10 cellular contexts compared by ENCODE assay signal in the genomic region with DNA sequence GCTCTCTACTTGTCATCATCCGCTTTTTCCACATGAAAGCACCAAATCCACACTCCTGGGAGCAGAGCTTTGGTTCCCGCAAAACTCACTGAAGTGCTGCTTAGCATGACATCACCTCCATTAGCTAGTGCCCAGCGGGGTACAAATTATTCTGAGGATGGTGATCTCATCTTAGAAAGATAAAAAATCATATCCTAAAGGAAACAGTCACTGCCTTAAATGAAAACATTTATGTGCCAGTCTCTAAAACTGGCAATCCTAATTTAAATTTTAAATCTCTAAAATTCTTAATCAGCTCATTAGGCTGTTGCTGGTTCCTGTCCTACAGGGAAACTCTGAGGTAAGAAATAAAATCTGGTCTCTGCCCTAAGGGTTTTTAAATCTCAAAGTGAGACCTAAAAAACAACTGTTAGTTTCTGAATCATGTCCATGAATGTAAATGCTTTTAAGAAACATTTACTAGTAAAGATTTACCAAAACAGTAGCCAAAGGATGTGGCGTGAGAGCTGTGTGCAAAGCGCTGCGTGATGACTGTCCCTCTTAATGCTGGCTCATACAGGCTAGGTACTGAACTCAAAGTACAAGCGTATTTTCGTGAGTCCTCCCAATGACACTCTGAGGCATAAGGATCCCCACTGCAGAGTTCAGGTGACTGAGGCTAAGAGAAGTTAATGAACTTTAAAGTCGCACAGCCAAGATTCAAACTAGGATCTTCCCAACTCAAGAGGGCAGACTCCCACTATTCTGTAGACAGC. TPM values are rescaled to one million over a fixed set of nuclear protein-coding genes. Genes with fewer than 3 reads are reported as not detected.
DNase-seq lines count a peak whose midpoint lies in the region; TF ChIP-seq lines count a peak whose summit lies in the region.
"Had no signal": no experiment of that assay in that cellular context is flagged by ENCODE, and none has a peak within 500 bp of the region (broad histone marks: within the 10 kb centered on the region; RNA-seq: fewer than 3 reads in every experiment).

No MANE protein-coding gene starts in this region.

- H3K27me3 Mint-ChIP-seq in T-helper 2 cell treated with Interferon-gamma antibody and Interleukin-4, amounts not matched to agents 5 μg/mL and 100 μg/mL, for 36 hours (ENCODE audit: low read depth), result no peaks in the 10 kb centered on the region

- TF ChIP-seq CTCF in hepatocyte (IDR thresholded peaks at IDR 0.05; ENCODE audit: poor library complexity) (no peak), spleen (IDR thresholded peaks at IDR 0.05 in 8 of 11, conservative IDR thresholded peaks at IDR 0.05 in 3 of 11) (no peak)

- H3K4me3 ChIP-seq in hepatocyte (no peak overlapping the region), spleen (no peak overlapping the region)

- H3K9me3 ChIP-seq in hepatocyte (ENCODE audit: low read depth), result no peaks in the 10 kb centered on the region
- no peaks in the 10 kb centered on the region for H3K9me3 ChIP-seq in spleen

- WGBS in hepatocyte (ENCODE audit: low lambda C conversion rate, missing lambda C conversion rate), result 81% methylated on average over 9 of the region's 9 CpGs
- WGBS in spleen, 5 donors, result 78 to 86% (median 83%) methylated on average over 8 to 9 of the region's 9 CpGs

- peaks cover 56% of the 10 kb centered on the region for H3K4me1 Mint-ChIP-seq in T-helper 2 cell treated with Interferon-gamma antibody and Interleukin-4, amounts not matched to agents 5 μg/mL and 100 μg/mL, for 36 hours (ENCODE audit: low read depth)

- H3K36me3 ChIP-seq in hepatocyte (replicated peaks; ENCODE audit: insufficient read depth, low read depth) (no peaks in the 10 kb centered on the region), spleen (peaks cover 0 to 62% (median 0%) of the 10 kb centered on the region in 6 donors)

- H3K27ac Mint-ChIP-seq in T-helper 2 cell treated with Interferon-gamma antibody and Interleukin-4, amounts not matched to agents 5 μg/mL and 100 μg/mL, for 36 hours, result peak overlapping the region; percentile 56

- DNase-seq in A172 (ENCODE audit: low spot score) (peak; percentile 63), EL (peak; percentile 62), hepatocyte (ENCODE audit: low spot score) (no peak), spleen (no peak), NCI-H774 (lab: John Stamatoyannopoulos, UW) (no peak), hypothalamus (lab: John Stamatoyannopoulos, UW) (no peak)
- DNase-seq in T-helper 2 cell treated with Interferon-gamma antibody and Interleukin-4, amounts not matched to agents 5 μg/mL and 100 μg/mL, for 36 hours (ENCODE audit: low spot score), result no peak
- no peak for DNase-seq in activated CD4-positive, CD25-positive, alpha-beta regulatory T cell (lab: John Stamatoyannopoulos, UW)
- DNase-seq: DMS153; stimulated activated CD4-positive, alpha-beta T cell treated with anti-CD3 and anti-CD28 coated beads, Interleukin-4, amount 100 ng/mL, for 4 hours had no signal

- H3K9me2 ChIP-seq in hepatocyte (replicated peaks; ENCODE audit: insufficient read depth), result no peaks in the 10 kb centered on the region

- H2AFZ ChIP-seq in hepatocyte, result no peak overlapping the region

- H3K4me3 Mint-ChIP-seq in T-helper 2 cell treated with Interferon-gamma antibody and Interleukin-4, amounts not matched to agents 5 μg/mL and 100 μg/mL, for 36 hours, result peak overlapping the region; percentile 59

- peaks cover 19% of the 10 kb centered on the region for H3K4me1 ChIP-seq in hepatocyte (ENCODE audit: insufficient read depth)
- peaks cover 38 to 89% (median 73%) of the 10 kb centered on the region in 6 donors for H3K4me1 ChIP-seq in spleen

- no peaks in the 10 kb centered on the region for H3K9me3 Mint-ChIP-seq in T-helper 2 cell treated with Interferon-gamma antibody and Interleukin-4, amounts not matched to agents 5 μg/mL and 100 μg/mL, for 36 hours

- H3K27me3 ChIP-seq in hepatocyte (no peaks in the 10 kb centered on the region), spleen (replicated peaks in 1 of 7) (no peaks in the 10 kb centered on the region)

- peak overlapping the region; percentile 46 for H3K27ac ChIP-seq in hepatocyte
- peak overlapping the region in 4 of 8 donors; percentile 2 to 52 (median 21) for H3K27ac ChIP-seq in spleen

- H4K20me1 ChIP-seq in hepatocyte (ENCODE audit: insufficient read depth, poor library complexity, severe bottlenecking), result peaks cover 31% of the 10 kb centered on the region

- peaks cover 67% of the 10 kb centered on the region for H3K36me3 Mint-ChIP-seq in T-helper 2 cell treated with Interferon-gamma antibody and Interleukin-4, amounts not matched to agents 5 μg/mL and 100 μg/mL, for 36 hours (ENCODE audit: low read depth)

- H3K4me2 ChIP-seq in hepatocyte, result peak overlapping the region; percentile 26

- intact Hi-C loops in spleen (cut with DNase I; ENCODE audit: low total_unique reads), result loop anchor here (10.0 kb wide), 1 partner anchor 100 kb away; no protein-coding TSS in a partner anchor

- H3K79me2 ChIP-seq in hepatocyte, result peaks cover 90% of the 10 kb centered on the region

- TF ChIP-seq POLR2A in spleen (IDR thresholded peaks at IDR 0.05), result no peak

RNA-seq across cellular contexts. Expression of gene CASP3, which starts 4.5 kb away (rescaled TPM):
- 57.5 and 57.9 TPM in 2 replicates for total RNA-seq in A172 (2014; rRNA removed; shearing (Covaris generic))
- 74.1 and 81.2 TPM in 2 replicates for total RNA-seq in hepatocyte
- polyA plus RNA-seq in hepatocyte, result 53.6 and 63.9 TPM in 2 replicates
- total RNA-seq in spleen, result 10 to 100 TPM; 26.1 to 48.3 (median 30.3) TPM
- polyA plus RNA-seq in spleen, result 10 to 100 TPM; 12.1 to 21.2 (median 20.2) TPM

RNA-seq across cellular contexts. Expression of gene PRIMPOL, which starts 4.8 kb away (rescaled TPM):
- total RNA-seq in A172 (2014; rRNA removed; shearing (Covaris generic)), result 22.5 and 28.4 TPM in 2 replicates
- total RNA-seq in hepatocyte (11.9 and 14.5 TPM in 2 replicates), spleen (10 to 100 TPM; 17.0 to 46.7 (median 22.8) TPM)
- polyA plus RNA-seq in hepatocyte (9.1 and 10.3 TPM in 2 replicates), spleen (10 to 100 TPM; 27.1 to 39.9 (median 39.2) TPM)

Comparison
In these comparisons a context has a peak if more than half of its experiments do, and no peak if none do; other contexts are left out.
1. DNase-seq: peak in A172 (single experiment) and EL (single experiment); none in T-helper 2 cell treated with Interferon-gamma antibody and Interleukin-4, amounts not matched to agents 5 μg/mL and 100 μg/mL, for 36 hours (single experiment), hepatocyte (single experiment), activated CD4-positive, CD25-positive, alpha-beta regulatory T cell (0 of 4), spleen (single experiment), NCI-H774 (single experiment) and hypothalamus (0 of 51).